1 cellular context compared by ENCODE assay signal in genomic region chr9:35604578-35605335, GRCh38.
TF ChIP-seq lines count a peak whose summit lies in the region.

Gene TESK1 (plus strand): TSS chr9:35605262. CDS start chr9:35605620, 358 bp downstream.

TF ChIP-seq in GM12878, 131 proteins besides CTCF, POLR2A, EP300 and RAD21 (continued from another document):
- TF ChIP-seq E4F1 (IDR thresholded peaks at IDR 0.05; ENCODE audit: borderline replicate concordance, partially characterized antibody) (peak; percentile 53), TCF12 (IDR thresholded peaks at IDR 0.05; ENCODE audit: low read depth, low read length) (no peak), RUNX3 (IDR thresholded peaks at IDR 0.05; ENCODE audit: low read length) (no peak), BCL3 (IDR thresholded peaks at IDR 0.05; ENCODE audit: borderline replicate concordance, insufficient read depth, low read depth, low read length, poor library complexity, severe bottlenecking) (no peak), NKRF (conservative IDR thresholded peaks at IDR 0.05) (peak; percentile 48; the same call in 1 of the 2 replicates), ZNF622 (IDR thresholded peaks at IDR 0.05) (no peak), ATF3 (IDR thresholded peaks at IDR 0.05; ENCODE audit: borderline replicate concordance, extremely low read depth, low read depth, low read length) (no peak), NFYA (IDR thresholded peaks at IDR 0.05; ENCODE audit: borderline replicate concordance, low read depth, low read length) (no peak), PRDM15 (CRISPR knock-in tag; IDR thresholded peaks at IDR 0.05) (no peak), EED (IDR thresholded peaks at IDR 0.05; ENCODE audit: low read depth) (no peak), PAX8 (IDR thresholded peaks at IDR 0.05) (no peak), RELA (IDR thresholded peaks at IDR 0.05; ENCODE audit: borderline replicate concordance, partially characterized antibody) (no peak), KDM1A (IDR thresholded peaks at IDR 0.05; ENCODE audit: borderline replicate concordance) (no peak), IRF4 (IDR thresholded peaks at IDR 0.05; ENCODE audit: low read depth, low read length) (no peak), HCFC1 (IDR thresholded peaks at IDR 0.05; ENCODE audit: low read length) (no peak), ELK1 (IDR thresholded peaks at IDR 0.05; ENCODE audit: low read depth, low read length) (no peak), SUZ12 (IDR thresholded peaks at IDR 0.05; ENCODE audit: unreplicated experiment) (no peak), ZNF207 (IDR thresholded peaks at IDR 0.05; ENCODE audit: borderline replicate concordance) (no peak), RELB (IDR thresholded peaks at IDR 0.05; ENCODE audit: low read depth) (no peak), E2F8 (IDR thresholded peaks at IDR 0.05; ENCODE audit: low read depth, partially characterized antibody) (no peak), NRF1 (conservative IDR thresholded peaks at IDR 0.05; ENCODE audit: low read depth, low read length) (no peak), POLR2AphosphoS2 (IDR thresholded peaks at IDR 0.05; ENCODE audit: low read depth, low read length) (no peak), BHLHE40 (IDR thresholded peaks at IDR 0.05; ENCODE audit: borderline replicate concordance in 1 of 2, low read depth in 2 of 2, low read length in 1 of 2) (peak; percentile 15 to 84; a peak in 3 of 4 replicates), NR2F1 (conservative IDR thresholded peaks at IDR 0.05) (peak; percentile 89), GATAD2B (conservative IDR thresholded peaks at IDR 0.05; ENCODE audit: low read depth) (no peak), TBL1XR1 (IDR thresholded peaks at IDR 0.05; ENCODE audit: low read depth, low read length) (no peak), STAT1 (conservative IDR thresholded peaks at IDR 0.05) (no peak), LARP7 (IDR thresholded peaks at IDR 0.05) (0 out of 2 replicates have a peak, but pooled peaks have one; percentile 16), HDAC6 (IDR thresholded peaks at IDR 0.05; ENCODE audit: unreplicated experiment) (no peak), MTA2 (IDR thresholded peaks at IDR 0.05; ENCODE audit: low read depth) (no peak), EGR1 (IDR thresholded peaks at IDR 0.05; ENCODE audit: borderline replicate concordance in 1 of 2, low read depth in 2 of 2, low read length in 2 of 2) (peak in 1 of 2 experiments; percentile 78; a peak in 2 of 3 replicates), ZSCAN29 (IDR thresholded peaks at IDR 0.05) (no peak), NR2C1 (IDR thresholded peaks at IDR 0.05) (no peak)
